In the genomic region with DNA sequence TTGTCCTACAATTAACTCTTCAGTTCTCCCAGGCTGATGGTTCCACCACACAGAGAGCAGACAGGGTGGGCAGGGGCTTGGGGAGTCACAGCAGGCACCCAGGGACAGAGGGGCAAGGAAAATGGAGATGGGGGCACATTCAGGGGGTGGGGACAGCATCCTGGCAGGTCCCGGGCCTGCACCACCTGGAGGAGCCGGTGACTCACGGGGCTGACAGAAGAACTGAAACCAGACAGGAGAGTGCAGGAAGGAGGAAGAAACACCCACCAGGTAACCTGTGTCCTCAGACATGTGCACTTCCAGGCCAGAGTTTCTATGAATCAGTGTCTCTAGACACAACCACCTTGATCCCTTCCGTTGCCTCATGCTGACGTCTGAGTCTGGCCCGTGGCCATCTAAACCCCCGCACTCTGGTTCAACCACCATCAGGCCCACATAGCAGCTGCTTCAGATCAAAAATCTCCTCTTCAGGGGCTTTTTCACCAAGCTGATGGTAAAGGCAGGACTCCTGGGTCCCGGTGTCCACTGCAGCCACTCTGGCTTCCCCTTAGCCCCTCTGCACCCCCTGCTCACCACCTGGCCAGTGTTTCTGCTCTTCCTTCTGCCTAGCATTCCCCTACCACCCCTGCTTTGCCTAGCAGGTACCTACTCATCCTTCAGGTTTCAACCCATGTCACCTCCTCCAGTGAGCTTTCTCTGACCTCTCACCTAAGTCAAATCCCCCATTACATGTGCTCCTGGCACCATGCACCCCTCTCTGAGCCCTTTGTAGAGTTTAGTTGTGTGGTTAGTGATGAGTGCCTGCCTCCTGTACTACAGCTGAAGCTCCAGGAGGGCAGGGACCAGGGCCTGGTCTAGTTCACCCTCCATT, we compare ENCODE assay signal across 9 cellular contexts. TPM values are rescaled to one million over a fixed set of nuclear protein-coding genes. Genes with fewer than 3 reads are reported as not detected.
DNase-seq lines count a peak whose midpoint lies in the region; ATAC-seq and TF ChIP-seq lines count a peak whose summit lies in the region.
"Had no signal": no experiment of that assay in that cellular context is flagged by ENCODE, and none has a peak within 500 bp of the region (broad histone marks: within the 10 kb centered on the region; RNA-seq: fewer than 3 reads in every experiment).

No MANE protein-coding gene starts in this region.

- H3K4me3 ChIP-seq in DND-41 (ENCODE audit: low read depth in 1 of 2, low read length in 2 of 2): no peak overlapping the region
- H3K4me3 ChIP-seq: dorsolateral prefrontal cortex had no signal

- peaks cover 29% of the 10 kb centered on the region for H3K4me1 ChIP-seq in DND-41 (ENCODE audit: insufficient read depth, low read length)

- no peaks in the 10 kb centered on the region for H3K36me3 ChIP-seq in DND-41 (ENCODE audit: insufficient read depth, low read length)

- H3K9ac ChIP-seq in DND-41 (ENCODE audit: low read depth, low read length): no peak overlapping the region

- TF ChIP-seq CTCF in DND-41 (IDR thresholded peaks at IDR 0.05; ENCODE audit: borderline replicate concordance, extremely low read depth, low read length, poor library complexity, severe bottlenecking) (no peak), omental fat pad (IDR thresholded peaks at IDR 0.05) (no peak)

- no peak overlapping the region for H3K4me2 ChIP-seq in DND-41 (ENCODE audit: insufficient read depth, low read length)

- H3K9me3 ChIP-seq in DND-41 (ENCODE audit: insufficient read depth, low read length, severe bottlenecking): no peaks in the 10 kb centered on the region

- ATAC-seq in DND-41 (ENCODE audit: insufficient read depth, low read depth) (peak; percentile 27; the same call in 1 of the 3 replicates), GM21576 (IDR thresholded peaks at IDR 0.05; ENCODE audit: unreplicated experiment) (peak; percentile 33), omental fat pad (ENCODE audit: low FRiP score) (no peak)

- DNase-seq in DND-41 (peak; percentile 41), M059J (ENCODE audit: low read depth) (peak; percentile 66), superior temporal gyrus (ENCODE audit: extremely low spot score) (no peak), omental fat pad (ENCODE audit: low spot score) (no peak), medulla oblongata (ENCODE audit: extremely low spot score) (no peak)
- peak; percentile 59 for DNase-seq in activated naive CD8-positive, alpha-beta T cell treated with anti-CD3 and anti-CD28 coated beads, Interleukin-2, amount 50 U/mL, for 16 hours (ENCODE audit: low read depth, low spot score)
- peak; percentile 72 to 86 for DNase-seq in stimulated activated CD4-positive, alpha-beta T cell treated with anti-CD3 and anti-CD28 coated beads, Interleukin-2, amount 100 ng/mL, for 24 hours

- peak overlapping the region; percentile 18 for H3K27ac ChIP-seq in DND-41 (ENCODE audit: low read length)

- H4K20me1 ChIP-seq in DND-41 (ENCODE audit: insufficient read depth, low read length): no peaks in the 10 kb centered on the region

- no peaks in the 10 kb centered on the region for H3K27me3 ChIP-seq in DND-41 (ENCODE audit: insufficient read depth, low read length, poor library complexity)
- H3K27me3 ChIP-seq: dorsolateral prefrontal cortex had no signal

- no peak overlapping the region for H2AFZ ChIP-seq in DND-41 (ENCODE audit: low read depth, low read length)

- no peaks in the 10 kb centered on the region for H3K79me2 ChIP-seq in DND-41 (ENCODE audit: insufficient read depth, low read length)

RNA-seq across cellular contexts. Expression of a gene that starts 16.5 kb away (rescaled TPM):
- 0.07 and 0.10 TPM in 2 replicates for total RNA-seq in M059J (2014; rRNA removed; shearing (Covaris generic))
- 1 to 10 TPM; 1.3 to 4.8 (median 1.4) TPM for total RNA-seq in omental fat pad

RNA-seq across cellular contexts. Expression of a gene that starts 49.8 kb away (rescaled TPM):
- 21.4 and 37.5 TPM in 2 replicates for total RNA-seq in M059J (2014; rRNA removed; shearing (Covaris generic))
- total RNA-seq in omental fat pad: 1 to 10 TPM; 1.2 to 7.6 (median 3.4) TPM

Comparison
In these comparisons a context has a peak if more than half of its experiments do, and no peak if none do; other contexts are left out.
1. DNase-seq: peak in DND-41 (single experiment), M059J (single experiment), activated naive CD8-positive, alpha-beta T cell treated with anti-CD3 and anti-CD28 coated beads, Interleukin-2, amount 50 U/mL, for 16 hours (single experiment) and stimulated activated CD4-positive, alpha-beta T cell treated with anti-CD3 and anti-CD28 coated beads, Interleukin-2, amount 100 ng/mL, for 24 hours (2 of 2); none in superior temporal gyrus (single experiment), omental fat pad (single experiment) and medulla oblongata (single experiment).